ENCODE assay signal across 8 cellular contexts in the genomic region with DNA sequence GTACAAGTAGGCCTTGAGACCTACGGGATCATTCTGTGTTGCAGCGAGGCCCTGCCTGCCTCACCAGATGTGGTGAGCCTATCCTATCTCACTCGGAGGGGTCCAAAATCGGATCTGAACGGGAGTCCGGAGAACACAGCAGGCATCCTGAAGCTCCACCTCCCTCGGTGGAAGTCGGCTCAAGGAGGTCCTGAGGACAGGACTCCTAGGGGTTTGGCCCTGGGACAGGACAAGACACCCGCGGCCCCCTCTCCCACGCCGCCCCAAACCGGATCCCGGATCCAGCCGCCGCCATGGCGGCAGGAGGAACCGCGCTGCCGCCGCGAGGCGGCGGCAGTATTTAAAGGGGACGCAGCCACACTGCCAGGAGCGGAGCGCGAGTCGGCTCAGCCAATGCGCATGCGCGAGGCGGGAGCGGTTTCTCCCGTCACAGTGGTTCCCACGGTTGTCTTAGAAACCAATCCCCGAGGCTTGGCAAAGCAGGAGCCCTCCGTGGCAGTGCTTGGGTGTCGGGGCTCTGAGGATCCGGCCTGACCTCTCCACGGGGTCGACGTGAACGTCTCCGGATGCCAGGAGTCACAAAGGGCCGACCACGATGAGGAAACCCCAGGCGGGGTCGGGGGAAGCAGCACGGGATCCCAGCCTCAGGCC.
A peak's percentile ranks its signal among the peaks of the same experiment; 100 is the strongest.
DNase-seq lines count a peak whose midpoint lies in the region; ATAC-seq and TF ChIP-seq lines count a peak whose summit lies in the region.
"Not testable (repeated sequence)": the region's sequence is repeated elsewhere in the genome, so short reads cannot be mapped to it uniquely, and the experiment has no call there.

No MANE protein-coding gene starts in this region.

- not testable (repeated sequence) for H3K79me2 ChIP-seq in HCT116 (ENCODE audit: insufficient read depth, low read length); osteoblast (ENCODE audit: insufficient read depth, low read length)

- ATAC-seq in HCT116 (peak; percentile 89), SK-N-SH treated with all-trans-retinoic acid at 6 μM for 48 hours (peak; percentile 78)

- CTCF ChIA-PET in HCT116 (lab: Charles Lee), result not testable (repeated sequence)

- not testable (repeated sequence) for H3K27ac ChIP-seq in HCT116 (ENCODE audit: low read depth, low read length)
- H3K27ac ChIP-seq in adrenal gland (peak overlapping the region in 2 of 5 donors; percentile 57 to 69), osteoblast (ENCODE audit: low read depth, low read length) (peak overlapping the region; percentile 37)

- not testable (repeated sequence) for TF ChIP-seq CTCF in GM06990 (IDR thresholded peaks at IDR 0.05; ENCODE audit: insufficient read depth, low read length, poor library complexity, severe bottlenecking); HCT116 (IDR thresholded peaks at IDR 0.05 in 2 of 3, conservative IDR thresholded peaks at IDR 0.05 in 1 of 3; ENCODE audit: borderline replicate concordance in 1 of 3, insufficient read depth in 1 of 3, low read depth in 2 of 3, low read length in 2 of 3); osteoblast (IDR thresholded peaks at IDR 0.05; ENCODE audit: extremely low read depth, low read depth, low read length)
- peak in 4 of 6 experiments; percentile 5 to 35 (median 20) for TF ChIP-seq CTCF in adrenal gland (IDR thresholded peaks at IDR 0.05)

- not testable (repeated sequence) for H3K9me2 ChIP-seq in HCT116 (ENCODE audit: insufficient read depth)

- POLR2A ChIA-PET in HCT116 (lab: Charles Lee), result not testable (repeated sequence)

- peak overlapping the region; percentile 56 for H3K4me2 ChIP-seq in HCT116 (ENCODE audit: low read length)
- peak overlapping the region; percentile 48 for H3K4me2 ChIP-seq in osteoblast (ENCODE audit: insufficient read depth, low read length)

- not testable (repeated sequence) for BruUV-seq in HCT116 (replicated peaks; lab: Mats Ljungman, UMichigan)

- H3K36me3 ChIP-seq in GM06990 (ENCODE audit: control insufficient read depth, insufficient read depth, low read length); HCT116 (ENCODE audit: control insufficient read depth in 1 of 2, insufficient read depth in 2 of 2, low read length in 2 of 2); adrenal gland (replicated peaks in 1 of 2); osteoblast (ENCODE audit: insufficient read depth, low read length): not testable (repeated sequence)

- H2AFZ ChIP-seq in HCT116 (ENCODE audit: low read depth, low read length, poor library complexity, severe bottlenecking), result not testable (repeated sequence)
- H2AFZ ChIP-seq in osteoblast (ENCODE audit: low read length), result peak overlapping the region; percentile 76

- TF ChIP-seq POLR2A in HCT116 (IDR thresholded peaks at IDR 0.05; ENCODE audit: borderline replicate concordance, extremely low read depth, insufficient read depth, insufficient read length), result not testable (repeated sequence)
- TF ChIP-seq POLR2A in adrenal gland (IDR thresholded peaks at IDR 0.05), result peak in 1 of 2 donors; percentile 25

- in situ Hi-C loops in KBM-7 (cut with MboI; ENCODE audit: low pct_unique_long_range_greater_than_20kb, low sequenced_read_pairs), result not testable (repeated sequence)

- H3K4me3 ChIP-seq in GM06990 (replicated peaks; ENCODE audit: low read depth, low read length) (peak overlapping the region; percentile 50), HCT116 (replicated peaks in 1 of 2; ENCODE audit: low read depth in 1 of 2, low read length in 2 of 2) (peak overlapping the region; percentile 26 to 45; a peak in 3 of 4 replicates), adrenal gland (peak overlapping the region in 1 of 4 donors; percentile 49), osteoblast (ENCODE audit: insufficient read depth, low read length) (peak overlapping the region; percentile 68)

- H3K9me3 ChIP-seq in HCT116 (ENCODE audit: control insufficient read depth in 1 of 2, insufficient read depth in 1 of 2, low read depth in 1 of 2, low read length in 2 of 2); adrenal gland (replicated peaks in 1 of 3); osteoblast (ENCODE audit: low read depth, low read length): not testable (repeated sequence)

- WGBS in adrenal gland, 4 donors, result 0 to 7% (median 6%) methylated on average over 2 to 48 of the region's 50 CpGs

- TF ChIP-seq RAD21 in HCT116 (IDR thresholded peaks at IDR 0.05; ENCODE audit: low read depth), result not testable (repeated sequence)

- not testable (repeated sequence) for H3K27me3 ChIP-seq in GM06990 (replicated peaks; ENCODE audit: control insufficient read depth, insufficient read depth, low read length); HCT116 (ENCODE audit: insufficient read depth, low read length); adrenal gland; osteoblast (ENCODE audit: insufficient read depth, low read length)

- intact Hi-C loops in HCT116 (cut with micrococcal nuclease); adrenal gland (cut with DNase I): not testable (repeated sequence)

- not testable (repeated sequence) for H3K4me1 ChIP-seq in HCT116 (ENCODE audit: control insufficient read depth in 1 of 2, insufficient read depth in 2 of 2, low read length in 2 of 2); adrenal gland (replicated peaks in 1 of 2); osteoblast (ENCODE audit: insufficient read depth, low read length)

- not testable (repeated sequence) for H4K20me1 ChIP-seq in HCT116 (ENCODE audit: insufficient read depth); osteoblast (ENCODE audit: insufficient read depth, low read length)

- RAD21 ChIA-PET in HCT116 (lab: Charles Lee; ENCODE audit: low non-redundant PET in 1 of 2, low total read pairs in 2 of 2, uncharacterized antibody in 2 of 2, unreplicated experiment in 2 of 2), result not testable (repeated sequence)

- peak overlapping the region; percentile 53 for H3K9ac ChIP-seq in HCT116 (ENCODE audit: low read length)

- DNase-seq in GM06990 (ENCODE audit: extremely low read depth, insufficient read length), result peak; percentile 66
- DNase-seq in HCT116 (ENCODE audit: low read depth, low spot score), result peak; percentile 21
- DNase-seq in KBM-7, result peak; percentile 2
- DNase-seq in adrenal gland, result peak in 6 of 7 donors; percentile 51 to 83 (median 58)
- DNase-seq in globus pallidus (ENCODE audit: low spot score), result peak; percentile 75
- DNase-seq in osteoblast (ENCODE audit: insufficient read length, low spot score, missing footprints), result peak; percentile 94
- DNase-seq in stromal cell of bone marrow (ENCODE audit: low read depth), result peak; percentile 21

TF ChIP-seq in HCT116, 20 proteins besides CTCF, POLR2A, EP300 and RAD21:
- TF ChIP-seq YY1 (IDR thresholded peaks at IDR 0.05; ENCODE audit: extremely low read depth, insufficient replicate concordance, low read depth, low read length), result peak; percentile 84
- TF ChIP-seq, protein P1, sequence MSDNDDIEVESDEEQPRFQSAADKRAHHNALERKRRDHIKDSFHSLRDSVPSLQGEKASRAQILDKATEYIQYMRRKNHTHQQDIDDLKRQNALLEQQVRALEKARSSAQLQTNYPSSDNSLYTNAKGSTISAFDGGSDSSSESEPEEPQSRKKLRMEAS (IDR thresholded peaks at IDR 0.05), result peak; percentile 54; the same call in 1 of the 2 replicates
- TF ChIP-seq POLR2AphosphoS5 (IDR thresholded peaks at IDR 0.05; ENCODE audit: low read depth, low read length), result peak; percentile 34; the same call in 1 of the 2 replicates
- TF ChIP-seq ZFX (IDR thresholded peaks at IDR 0.05), result peak; percentile 27; the same call in 1 of the 2 replicates

Comparison
In these comparisons a context has a peak if more than half of its experiments do, and no peak if none do; other contexts are left out.
1. DNase-seq: peak in every context shown above with its lines; median percentile 94 in osteoblast; 75 in globus pallidus; 66 in GM06990; 58 in adrenal gland; 21 in HCT116; 21 in stromal cell of bone marrow; 2 in KBM-7.